28 cellular contexts compared by ENCODE assay signal in genomic region chr4:138611721-138612120, GRCh38.
DNase-seq lines count a peak whose midpoint lies in the region; ATAC-seq and TF ChIP-seq lines count a peak whose summit lies in the region.
"Had no signal": no experiment of that assay in that cellular context is flagged by ENCODE, and none has a peak within 500 bp of the region (broad histone marks: within the 10 kb centered on the region; RNA-seq: fewer than 3 reads in every experiment).

No MANE protein-coding gene starts in this region.

- H3K4me1 ChIP-seq in HEK293 (ENCODE audit: control insufficient read depth, insufficient read depth, low read length): peaks cover 3% of the 10 kb centered on the region; the same call in 1 of the 2 replicates
- H3K4me1 ChIP-seq: foreskin keratinocyte, neural progenitor cell, pancreas had no signal

- H3K36me3 ChIP-seq in HEK293 (ENCODE audit: control insufficient read depth in 2 of 2, insufficient read depth in 1 of 2, low read length in 2 of 2): no peaks in the 10 kb centered on the region
- H3K36me3 ChIP-seq: brain microvascular endothelial cell, esophagus muscularis mucosa, left ventricle myocardium inferior, neural progenitor cell, pancreas, tibial nerve had no signal

- POLR2A ChIA-PET in HEK293 (lab: Yijun Ruan, JAX): no interaction called here

- CTCF ChIA-PET in HEK293 (lab: Yijun Ruan, JAX): interaction anchor here (1.3 kb wide), 1 partner anchor 35 kb away, joined by 4 read pairs; no protein-coding TSS in a partner anchor

- no peaks in the 10 kb centered on the region for H3K9me3 ChIP-seq in HEK293 (ENCODE audit: control insufficient read depth, insufficient read depth, low read depth, low read length)
- H3K9me3 ChIP-seq: pancreas had no signal

- ATAC-seq in HG03097 (IDR thresholded peaks at IDR 0.05; ENCODE audit: low FRiP score, unreplicated experiment): no peak
- ATAC-seq: activated CD8-positive, alpha-beta T cell treated with anti-CD3 and anti-CD28 coated beads for 36 hours; activated T-helper 17 cell treated with anti-CD3 and anti-CD28 coated beads, Interleukin-2, amount 50 U/mL, for 72 hours; CD8-positive, alpha-beta T cell; foreskin keratinocyte; pancreas had no signal

- DNase-seq in NCI-H345 (lab: John Stamatoyannopoulos, UW): peak; percentile 21
- DNase-seq in NCI-H345 treated with DMSO at 0.1 percent for 48 hours (lab: John Stamatoyannopoulos, UW; ENCODE audit: unreplicated experiment): no peak
- peak; percentile 23 for DNase-seq in NCI-H526 treated with DMSO at 0.1 percent for 48 hours (lab: John Stamatoyannopoulos, UW)
- DNase-seq in fibroblast of villous mesenchyme (ENCODE audit: low read depth): peak; percentile 12
- DNase-seq in NCI-H1417 treated with DMSO at 0.1 percent for 48 hours (lab: John Stamatoyannopoulos, UW): no peak
- DNase-seq: ACHN; activated CD8-positive, alpha-beta memory T cell treated with anti-CD3 and anti-CD28 coated beads, Interleukin-2, amount 50 U/mL, for 48 hours; activated CD8-positive, alpha-beta T cell treated with anti-CD3 and anti-CD28 coated beads for 36 hours; activated naive CD4-positive, alpha-beta T cell treated with anti-CD3 and anti-CD28 coated beads, Interleukin-2, amount 50 U/mL, for 16 hours; amygdala; brain microvascular endothelial cell; CD8-positive, alpha-beta T cell; cerebellar nuclear complex; DMS79; foreskin keratinocyte; head of caudate nucleus; left ventricle myocardium inferior; NCI-H187 treated with DMSO at 0.1 percent for 48 hours; NCI-H510A treated with DMSO at 0.1 percent for 48 hours; pancreas; stimulated activated CD4-positive, alpha-beta T cell treated with anti-CD3 and anti-CD28 coated beads, Interleukin-15, amount 100 ng/mL, for 24 hours; stimulated activated CD4-positive, alpha-beta T cell treated with anti-CD3 and anti-CD28 coated beads, Interleukin-4, amount 100 ng/mL, for 4 hours had no signal

- no peak overlapping the region for H3K27ac ChIP-seq in HEK293 (ENCODE audit: extremely low read depth, low read depth, low read length)
- H3K27ac ChIP-seq: brain microvascular endothelial cell, esophagus muscularis mucosa, foreskin keratinocyte, left ventricle myocardium inferior, neural progenitor cell, pancreas, tibial nerve had no signal

- no peak for TF ChIP-seq CTCF in HEK293 (tag by site-specific recombination; IDR thresholded peaks at IDR 0.05)
- TF ChIP-seq CTCF in fibroblast of villous mesenchyme (IDR thresholded peaks at IDR 0.05; ENCODE audit: insufficient read depth, low read depth, low read length): no peak

- no peak overlapping the region for H3K4me3 ChIP-seq in HEK293 (ENCODE audit: low read depth, low read length)
- H3K4me3 ChIP-seq in fibroblast of villous mesenchyme (ENCODE audit: low read depth, low read length): no peak overlapping the region
- H3K4me3 ChIP-seq: esophagus muscularis mucosa, left ventricle myocardium inferior, neural progenitor cell, pancreas, tibial nerve had no signal

TF ChIP-seq in HEK293, 187 proteins besides CTCF, POLR2A, EP300 and RAD21:
- TF ChIP-seq PRDM6 (tag by site-specific recombination; IDR thresholded peaks at IDR 0.05) (peak; percentile 26; the same call in 1 of the 2 replicates), INSM2 (tag by site-specific recombination; IDR thresholded peaks at IDR 0.05) (no peak), TCF7L2 (IDR thresholded peaks at IDR 0.05; ENCODE audit: borderline replicate concordance, low read depth, low read length) (peak; percentile 49; the same call in 1 of the 2 replicates)

Comparison
In these comparisons a context has a peak if more than half of its experiments do, and no peak if none do; other contexts are left out.
1. DNase-seq: peak in NCI-H345 (single experiment), NCI-H526 treated with DMSO at 0.1 percent for 48 hours (single experiment) and fibroblast of villous mesenchyme (single experiment); none in NCI-H345 treated with DMSO at 0.1 percent for 48 hours (single experiment) and NCI-H1417 treated with DMSO at 0.1 percent for 48 hours (single experiment).